In the genomic region with DNA sequence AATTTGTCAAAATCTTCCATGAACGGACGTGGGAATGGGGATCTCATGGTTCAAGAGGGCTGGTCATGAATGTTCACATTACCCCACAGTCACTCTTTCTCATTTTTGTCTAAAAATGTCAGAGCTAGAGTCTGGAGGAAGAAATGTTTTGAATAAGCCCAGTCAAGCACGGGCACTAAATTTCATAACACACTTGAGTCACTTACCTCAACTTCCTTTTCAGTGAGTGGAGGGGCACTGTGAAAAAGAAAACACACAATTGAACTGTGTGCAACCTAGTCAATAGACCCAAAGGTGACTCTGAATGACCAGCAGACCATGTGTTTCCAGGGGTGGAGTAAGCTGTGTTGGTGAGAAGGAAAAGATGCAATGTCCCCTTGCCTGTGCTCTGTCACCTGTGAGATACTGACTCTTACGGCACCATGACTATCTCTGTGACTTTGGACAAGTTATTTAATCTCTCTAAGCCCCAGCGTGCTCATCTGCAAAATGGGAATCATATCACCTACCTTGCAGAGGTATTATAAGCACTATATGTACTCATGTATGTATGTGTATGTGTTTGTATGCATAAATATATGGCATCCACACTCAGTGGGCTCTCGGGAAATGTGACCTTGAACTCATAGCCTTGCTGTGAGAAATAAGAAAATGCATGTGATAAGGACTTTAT, we compare ENCODE assay signal across 9 cellular contexts. TPM values are rescaled to one million over a fixed set of nuclear protein-coding genes. Genes with fewer than 3 reads are reported as not detected.
DNase-seq lines count a peak whose midpoint lies in the region; ATAC-seq, FAIRE-seq and TF ChIP-seq lines count a peak whose summit lies in the region.
"Had no signal": no experiment of that assay in that cellular context is flagged by ENCODE, and none has a peak within 500 bp of the region (broad histone marks: within the 10 kb centered on the region; RNA-seq: fewer than 3 reads in every experiment).

No MANE protein-coding gene starts in this region.

- peak overlapping the region; percentile 42 for H3K4me3 Mint-ChIP-seq in osteocyte (ENCODE audit: unreplicated experiment)
- H3K4me3 Mint-ChIP-seq in immature natural killer cell = no peak overlapping the region

- H3K9me3 Mint-ChIP-seq in osteocyte (ENCODE audit: unreplicated experiment) (no peaks in the 10 kb centered on the region), immature natural killer cell (no peaks in the 10 kb centered on the region)

- H3K27me3 ChIP-seq in HUES64 (ENCODE audit: insufficient read depth, low read length) = no peaks in the 10 kb centered on the region
- H3K27me3 ChIP-seq in dorsolateral prefrontal cortex = no peaks in the 10 kb centered on the region

- no peaks in the 10 kb centered on the region for H3K36me3 ChIP-seq in HUES64 (ENCODE audit: insufficient read depth, low read length)

- FAIRE-seq in RCC 7860 (lab: Jason Lieb, UNC) = no peak
- FAIRE-seq: islet of Langerhans had no signal

- peaks cover 13% of the 10 kb centered on the region; the same call in 1 of the 2 replicates for H3K4me1 ChIP-seq in HUES64 (ENCODE audit: insufficient read depth, low read length)

- no peak for DNase-seq in dorsolateral prefrontal cortex
- no peak for DNase-seq in osteocyte (ENCODE audit: extremely low spot score, unreplicated experiment)
- no peak for DNase-seq in RCC 7860 (ENCODE audit: low spot score)
- DNase-seq in immature natural killer cell = no peak
- DNase-seq in NCI-H2081 treated with DMSO at 0.1 percent for 48 hours (lab: John Stamatoyannopoulos, UW) = no peak

- intact Hi-C loops in dorsolateral prefrontal cortex (cut with DNase I) = no loop called here

- H3K9ac ChIP-seq in HUES64 (ENCODE audit: low read depth, low read length) = no peak overlapping the region

- H3K27me3 Mint-ChIP-seq in osteocyte (ENCODE audit: unreplicated experiment) (no peaks in the 10 kb centered on the region), immature natural killer cell (ENCODE audit: low read depth in 3 of 3) (peaks cover 0 to 5% (median 3%) of the 10 kb centered on the region in 3 donors)

- H3K36me3 Mint-ChIP-seq in osteocyte (ENCODE audit: unreplicated experiment) (peaks cover 21% of the 10 kb centered on the region), immature natural killer cell (no peaks in the 10 kb centered on the region)

- H3K4me3 ChIP-seq in HUES64 (ENCODE audit: low read length) (no peak overlapping the region), dorsolateral prefrontal cortex (peak overlapping the region in 1 of 59 donors; percentile 37)

- H3K27ac Mint-ChIP-seq in osteocyte (ENCODE audit: unreplicated experiment) (peak overlapping the region; percentile 95), immature natural killer cell (no peak overlapping the region)

- no peak for TF ChIP-seq CTCF in dorsolateral prefrontal cortex (IDR thresholded peaks at IDR 0.05 in 54 of 56, conservative IDR thresholded peaks at IDR 0.05 in 2 of 56; ENCODE audit: low read depth in 1 of 56, partially characterized antibody in 56 of 56)
- no peak for TF ChIP-seq CTCF in osteocyte (IDR thresholded peaks at IDR 0.05)

- H3K27ac ChIP-seq in HUES64 (ENCODE audit: low read depth, low read length) = peak overlapping the region; percentile 22; the same call in 1 of the 2 replicates
- peak overlapping the region in 34 of 59 donors; percentile 1 to 75 (median 38) for H3K27ac ChIP-seq in dorsolateral prefrontal cortex

- no peaks in the 10 kb centered on the region for H3K9me3 ChIP-seq in HUES64 (ENCODE audit: insufficient read depth, low read depth, low read length)

- peak; percentile 54 for ATAC-seq in GM19023 (IDR thresholded peaks at IDR 0.05; ENCODE audit: unreplicated experiment)
- ATAC-seq in HG03045 (IDR thresholded peaks at IDR 0.05; ENCODE audit: unreplicated experiment) = no peak

- H3K4me1 Mint-ChIP-seq in osteocyte (ENCODE audit: unreplicated experiment) (peaks cover 27% of the 10 kb centered on the region), immature natural killer cell (peaks cover 0 to 20% of the 10 kb centered on the region in 2 donors)

- 83% methylated on average over 6 of the region's 6 CpGs for WGBS in HUES64

RNA-seq across cellular contexts. Expression of gene LYVE1, which starts 38.2 kb away (rescaled TPM):
- not detected for polyA plus RNA-seq in HUES64 (2013, experiment 1 of 2)
- not detected for polyA plus RNA-seq in HUES64 (2013, experiment 2 of 2)
- 10 to 100 TPM in 45 of 120 experiments, 1 to 10 TPM in 75; 2.0 to 88.5 (median 7.9) TPM for total RNA-seq in dorsolateral prefrontal cortex
- total RNA-seq in osteocyte = 1.5 and 2.1 TPM in 2 replicates
- polyA plus RNA-seq in immature natural killer cell = not detected
